17 cellular contexts compared by ENCODE assay signal in the genomic region with DNA sequence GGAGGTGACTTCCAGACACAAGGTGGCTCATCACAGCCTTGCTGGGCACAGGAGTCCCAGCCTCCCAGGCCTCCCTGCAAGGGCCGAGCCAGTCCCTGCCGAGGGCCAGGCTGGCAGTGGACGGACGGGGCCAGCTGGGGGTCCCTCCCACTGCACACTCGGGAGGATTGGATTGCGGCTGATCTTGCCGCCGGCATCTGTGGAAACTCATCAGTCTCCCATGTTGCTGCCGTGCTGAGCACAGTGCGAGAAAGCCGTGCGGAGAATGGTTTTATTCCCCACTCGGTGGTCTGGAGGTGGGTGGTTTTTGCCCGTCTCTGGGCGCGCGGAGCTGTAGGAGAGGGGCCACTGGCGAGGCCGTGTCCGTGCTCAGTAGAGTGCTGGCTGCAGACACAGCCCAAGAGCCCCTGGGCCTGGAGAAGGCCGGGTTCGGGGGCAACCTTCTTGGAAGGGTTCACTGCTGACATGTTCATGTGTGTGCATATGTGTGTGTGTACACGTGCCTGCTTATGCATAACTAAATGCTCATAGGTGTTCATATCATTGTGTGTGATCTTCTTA.
DNase-seq lines count a peak whose midpoint lies in the region; ATAC-seq and TF ChIP-seq lines count a peak whose summit lies in the region.
"Had no signal": no experiment of that assay in that cellular context is flagged by ENCODE, and none has a peak within 500 bp of the region (broad histone marks: within the 10 kb centered on the region; RNA-seq: fewer than 3 reads in every experiment).

No MANE protein-coding gene starts in this region.

- CTCF ChIA-PET in activated CD8-positive, alpha-beta T cell treated with anti-CD3 and anti-CD28 coated beads, Interleukin-2, amount 10 ng/mL, durations not matched to agents 7 days and 5 days (lab: Charles Lee), result no interaction called here
- CTCF ChIA-PET in activated CD8-positive, alpha-beta T cell treated with anti-CD3 and anti-CD28 coated beads for 36 hours (lab: Charles Lee), result no interaction called here

- no peaks in the 10 kb centered on the region for H3K9me3 Mint-ChIP-seq in activated CD8-positive, alpha-beta T cell treated with anti-CD3 and anti-CD28 coated beads, Interleukin-2, amount 10 ng/mL, durations not matched to agents 7 days and 5 days (ENCODE audit: insufficient read depth)
- H3K9me3 Mint-ChIP-seq in activated CD8-positive, alpha-beta T cell treated with anti-CD3 and anti-CD28 coated beads for 36 hours, result no peaks in the 10 kb centered on the region
- H3K9me3 Mint-ChIP-seq in glutamatergic neuron (ENCODE audit: unreplicated experiment), result peaks cover 9% of the 10 kb centered on the region
- H3K9me3 Mint-ChIP-seq in neural progenitor cell, result no peaks in the 10 kb centered on the region

- H3K27ac Mint-ChIP-seq in activated CD8-positive, alpha-beta T cell treated with anti-CD3 and anti-CD28 coated beads, Interleukin-2, amount 10 ng/mL, durations not matched to agents 7 days and 5 days, result no peak overlapping the region
- H3K27ac Mint-ChIP-seq in activated CD8-positive, alpha-beta T cell treated with anti-CD3 and anti-CD28 coated beads for 36 hours, result no peak overlapping the region
- H3K27ac Mint-ChIP-seq in glutamatergic neuron (ENCODE audit: unreplicated experiment) (no peak overlapping the region), neural progenitor cell (no peak overlapping the region)

- POLR2A ChIA-PET in activated CD8-positive, alpha-beta T cell treated with anti-CD3 and anti-CD28 coated beads, Interleukin-2, amount 10 ng/mL, durations not matched to agents 7 days and 5 days (lab: Charles Lee), result no interaction called here
- POLR2A ChIA-PET in activated CD8-positive, alpha-beta T cell treated with anti-CD3 and anti-CD28 coated beads for 36 hours (lab: Charles Lee), result no interaction called here

- no peaks in the 10 kb centered on the region for H3K36me3 ChIP-seq in BLaER1 treated with 17β-estradiol and CSF1 and Interleukin-3, amounts not matched to agents 10 nM and 100 nM
- no peaks in the 10 kb centered on the region for H3K36me3 ChIP-seq in neural progenitor cell
- H3K36me3 ChIP-seq: MG63 had no signal

- TF ChIP-seq CTCF in activated CD8-positive, alpha-beta T cell treated with anti-CD3 and anti-CD28 coated beads for 36 hours (IDR thresholded peaks at IDR 0.05), result no peak
- TF ChIP-seq CTCF in glutamatergic neuron (IDR thresholded peaks at IDR 0.05; ENCODE audit: partially characterized antibody, unreplicated experiment) (no peak), neural progenitor cell (IDR thresholded peaks at IDR 0.05) (no peak), GM20000 (IDR thresholded peaks at IDR 0.05; ENCODE audit: extremely low read depth, missing control alignments) (no peak)

- peaks cover 0 to 82% (median 62%) of the 10 kb centered on the region in 11 experiments; a peak in 18 of 22 replicates for H4K20me1 ChIP-seq in BLaER1 treated with 17β-estradiol and CSF1 and Interleukin-3, amounts not matched to agents 10 nM and 100 nM
- peaks cover 63% of the 10 kb centered on the region for H4K20me1 ChIP-seq in neural progenitor cell (ENCODE audit: low read depth)

- H3K27ac ChIP-seq in BLaER1 treated with 17β-estradiol and CSF1 and Interleukin-3, amounts not matched to agents 10 nM and 100 nM, result no peak overlapping the region
- peak overlapping the region; percentile 49 for H3K27ac ChIP-seq in neural progenitor cell
- H3K27ac ChIP-seq: C4-2B had no signal

- no peak overlapping the region for H3K9ac ChIP-seq in BLaER1 treated with 17β-estradiol and CSF1 and Interleukin-3, amounts not matched to agents 10 nM and 100 nM
- H3K9ac ChIP-seq in neural progenitor cell, result no peak overlapping the region

- peaks cover 0 to 8% (median 0%) of the 10 kb centered on the region in 11 experiments; a peak in 3 of 22 replicates for H3K9me3 ChIP-seq in BLaER1 treated with 17β-estradiol and CSF1 and Interleukin-3, amounts not matched to agents 10 nM and 100 nM (replicated peaks in 1 of 11)
- H3K9me3 ChIP-seq in neural progenitor cell (ENCODE audit: low read depth), result no peaks in the 10 kb centered on the region
- H3K9me3 ChIP-seq: MG63 had no signal

- peaks cover 70 to 80% (median 73%) of the 10 kb centered on the region in 11 experiments for H3K27me3 ChIP-seq in BLaER1 treated with 17β-estradiol and CSF1 and Interleukin-3, amounts not matched to agents 10 nM and 100 nM
- H3K27me3 ChIP-seq in neural progenitor cell, result no peaks in the 10 kb centered on the region

- peak; percentile 27 for ATAC-seq in activated CD8-positive, alpha-beta T cell treated with anti-CD3 and anti-CD28 coated beads, Interleukin-2, amount 10 ng/mL, durations not matched to agents 7 days and 5 days
- ATAC-seq in activated CD8-positive, alpha-beta T cell treated with anti-CD3 and anti-CD28 coated beads for 36 hours, result no peak

- H2AFZ ChIP-seq in neural progenitor cell (replicated peaks), result no peak overlapping the region

- DNase-seq in activated CD8-positive, alpha-beta T cell treated with anti-CD3 and anti-CD28 coated beads, Interleukin-2, amount 10 ng/mL, durations not matched to agents 7 days and 5 days, result no peak
- no peak for DNase-seq in activated CD8-positive, alpha-beta T cell treated with anti-CD3 and anti-CD28 coated beads for 36 hours
- peak; percentile 16 for DNase-seq in glutamatergic neuron
- DNase-seq in neural progenitor cell (ENCODE audit: low spot score), result no peak
- no peak for DNase-seq in OCI-M1 (lab: John Stamatoyannopoulos, UW)
- DNase-seq in GM20000 (ENCODE audit: low spot score), result no peak
- no peak for DNase-seq in NCI-H748 treated with DMSO at 0.1 percent for 48 hours (lab: John Stamatoyannopoulos, UW)
- DNase-seq: Kasumi-1; NCI-H1092; NCI-H1436 treated with DMSO at 0.1 percent for 48 hours; NCI-H2029; NCI-H446 treated with DMSO at 0.1 percent for 48 hours; NK-92 treated with Interleukin-12 subunit alpha and Interleukin-12 subunit beta, amount 100 ng/mL, for 24 hours; SHP77 treated with DMSO at 0.1 percent for 48 hours had no signal

- H3K4me1 ChIP-seq in BLaER1 treated with 17β-estradiol and CSF1 and Interleukin-3, amounts not matched to agents 10 nM and 100 nM, result peaks cover 10 to 72% (median 59%) of the 10 kb centered on the region in 10 experiments; a peak in 19 of 20 replicates
- H3K4me1 ChIP-seq in neural progenitor cell, result peaks cover 36% of the 10 kb centered on the region

- H3K4me3 ChIP-seq in BLaER1 treated with 17β-estradiol and CSF1 and Interleukin-3, amounts not matched to agents 10 nM and 100 nM, result no peak overlapping the region; a peak in 1 of 20 replicates
- no peak overlapping the region for H3K4me3 ChIP-seq in neural progenitor cell
- H3K4me3 ChIP-seq: MG63 had no signal

- peaks cover 4% of the 10 kb centered on the region for H3K27me3 Mint-ChIP-seq in activated CD8-positive, alpha-beta T cell treated with anti-CD3 and anti-CD28 coated beads, Interleukin-2, amount 10 ng/mL, durations not matched to agents 7 days and 5 days (ENCODE audit: low read depth)
- H3K27me3 Mint-ChIP-seq in activated CD8-positive, alpha-beta T cell treated with anti-CD3 and anti-CD28 coated beads for 36 hours, result peaks cover 13% of the 10 kb centered on the region
- H3K27me3 Mint-ChIP-seq in glutamatergic neuron (ENCODE audit: unreplicated experiment) (peaks cover 2% of the 10 kb centered on the region), neural progenitor cell (ENCODE audit: insufficient read depth, low read depth) (no peaks in the 10 kb centered on the region)

- H3K36me3 Mint-ChIP-seq in activated CD8-positive, alpha-beta T cell treated with anti-CD3 and anti-CD28 coated beads, Interleukin-2, amount 10 ng/mL, durations not matched to agents 7 days and 5 days (ENCODE audit: low read depth), result no peaks in the 10 kb centered on the region
- H3K36me3 Mint-ChIP-seq in activated CD8-positive, alpha-beta T cell treated with anti-CD3 and anti-CD28 coated beads for 36 hours (ENCODE audit: low read depth), result no peaks in the 10 kb centered on the region
- H3K36me3 Mint-ChIP-seq in glutamatergic neuron (ENCODE audit: unreplicated experiment) (no peaks in the 10 kb centered on the region), neural progenitor cell (no peaks in the 10 kb centered on the region)

- peak overlapping the region in 7 of 11 experiments; percentile 44 to 100 (median 98); a peak in 12 of 22 replicates for H3K4me2 ChIP-seq in BLaER1 treated with 17β-estradiol and CSF1 and Interleukin-3, amounts not matched to agents 10 nM and 100 nM
- no peak overlapping the region for H3K4me2 ChIP-seq in neural progenitor cell

- no peak overlapping the region for H3K4me3 Mint-ChIP-seq in activated CD8-positive, alpha-beta T cell treated with anti-CD3 and anti-CD28 coated beads, Interleukin-2, amount 10 ng/mL, durations not matched to agents 7 days and 5 days
- no peak overlapping the region for H3K4me3 Mint-ChIP-seq in activated CD8-positive, alpha-beta T cell treated with anti-CD3 and anti-CD28 coated beads for 36 hours
- H3K4me3 Mint-ChIP-seq in glutamatergic neuron (ENCODE audit: unreplicated experiment) (no peak overlapping the region), neural progenitor cell (no peak overlapping the region)

- intact Hi-C loops in activated CD8-positive, alpha-beta T cell treated with anti-CD3 and anti-CD28 coated beads for 36 hours (cut with micrococcal nuclease), result no loop called here

- H3F3A ChIP-seq in neural progenitor cell (ENCODE audit: low read depth), result peaks cover 75% of the 10 kb centered on the region

- H3K4me1 Mint-ChIP-seq in activated CD8-positive, alpha-beta T cell treated with anti-CD3 and anti-CD28 coated beads, Interleukin-2, amount 10 ng/mL, durations not matched to agents 7 days and 5 days (ENCODE audit: low read depth), result no peaks in the 10 kb centered on the region
- no peaks in the 10 kb centered on the region for H3K4me1 Mint-ChIP-seq in activated CD8-positive, alpha-beta T cell treated with anti-CD3 and anti-CD28 coated beads for 36 hours (ENCODE audit: low read depth)
- H3K4me1 Mint-ChIP-seq in glutamatergic neuron (ENCODE audit: low read depth, unreplicated experiment) (no peaks in the 10 kb centered on the region), neural progenitor cell (peaks cover 25% of the 10 kb centered on the region)

- peaks cover 80% of the 10 kb centered on the region for H3K79me2 ChIP-seq in neural progenitor cell (ENCODE audit: low read depth)
